Comparison of ENCODE assay signal across 10 cellular contexts in genomic region chr5:170268153-170268689, GRCh38. TPM values are rescaled to one million over a fixed set of nuclear protein-coding genes. Genes with fewer than 3 reads are reported as not detected.
DNase-seq lines count a peak whose midpoint lies in the region; ATAC-seq and TF ChIP-seq lines count a peak whose summit lies in the region.
"Had no signal": no experiment of that assay in that cellular context is flagged by ENCODE, and none has a peak within 500 bp of the region (broad histone marks: within the 10 kb centered on the region; RNA-seq: fewer than 3 reads in every experiment).

No MANE protein-coding gene starts in this region.

- H4K20me1 ChIP-seq in IMR-90 (ENCODE audit: insufficient read depth, low read length): no peaks in the 10 kb centered on the region
- H4K20me1 ChIP-seq in neural cell (ENCODE audit: insufficient read depth): no peaks in the 10 kb centered on the region

- no peak overlapping the region for H4K5ac ChIP-seq in IMR-90 (ENCODE audit: low read depth, low read length)

- H3K36me3 ChIP-seq in BE2C (no peaks in the 10 kb centered on the region), IMR-90 (ENCODE audit: control insufficient read depth, insufficient read depth, low read length) (no peaks in the 10 kb centered on the region), ascending aorta (no peaks in the 10 kb centered on the region), neural cell (ENCODE audit: insufficient read depth, low read length) (no peaks in the 10 kb centered on the region)

- no peak for ATAC-seq in IMR-90 (ENCODE audit: low read depth)
- ATAC-seq in GM21526 (IDR thresholded peaks at IDR 0.05; ENCODE audit: low FRiP score, unreplicated experiment): no peak
- no peak for ATAC-seq in HG03159 (IDR thresholded peaks at IDR 0.05; ENCODE audit: unreplicated experiment)

- no peak overlapping the region for H3K27ac ChIP-seq in IMR-90 (ENCODE audit: insufficient read depth, low read length)
- peak overlapping the region; percentile 27 to 34 for H3K27ac ChIP-seq in ascending aorta
- no peak overlapping the region for H3K27ac ChIP-seq in neural cell (ENCODE audit: low read length)

- peaks cover 36% of the 10 kb centered on the region for H3K27me3 ChIP-seq in BE2C
- peaks cover 3% of the 10 kb centered on the region for H3K27me3 ChIP-seq in IMR-90 (ENCODE audit: control insufficient read depth, insufficient read depth, low read length)
- H3K27me3 ChIP-seq in ascending aorta: no peaks in the 10 kb centered on the region
- H3K27me3 ChIP-seq in neural cell (ENCODE audit: insufficient read depth, low read depth, low read length): no peaks in the 10 kb centered on the region
- H3K27me3 ChIP-seq: body of pancreas had no signal

- no peak for TF ChIP-seq EP300 in neural cell (conservative IDR thresholded peaks at IDR 0.05; ENCODE audit: poor library complexity, severe bottlenecking)

- TF ChIP-seq CTCF in BE2C (IDR thresholded peaks at IDR 0.05; ENCODE audit: low read depth, low read length): no peak
- no peak for TF ChIP-seq CTCF in IMR-90 (conservative IDR thresholded peaks at IDR 0.05; ENCODE audit: low read depth, low read length)
- TF ChIP-seq CTCF in ascending aorta (IDR thresholded peaks at IDR 0.05): no peak
- TF ChIP-seq CTCF in neural cell (IDR thresholded peaks at IDR 0.05; ENCODE audit: poor library complexity, severe bottlenecking): peak; percentile 4

- H3F3A ChIP-seq in neural cell (ENCODE audit: insufficient read depth, low read length, poor library complexity, severe bottlenecking): no peaks in the 10 kb centered on the region

- H3K9ac ChIP-seq in IMR-90 (ENCODE audit: low read depth, low read length) (no peak overlapping the region), neural cell (ENCODE audit: low read length) (no peak overlapping the region)

- H2BK20ac ChIP-seq in IMR-90 (ENCODE audit: low read depth, low read length): no peak overlapping the region

- in situ Hi-C loops in IMR-90 (cut with MboI; ENCODE audit: low sequenced_read_pairs): no loop called here

- no peak overlapping the region for H3K18ac ChIP-seq in IMR-90 (ENCODE audit: low read depth, low read length)

- no peak overlapping the region for H4K8ac ChIP-seq in IMR-90 (ENCODE audit: low read depth in 2 of 2, low read length in 2 of 2)

- TF ChIP-seq RAD21 in IMR-90 (IDR thresholded peaks at IDR 0.05; ENCODE audit: low read length) (no peak), neural cell (conservative IDR thresholded peaks at IDR 0.05) (no peak)

- no peaks in the 10 kb centered on the region for H3K79me2 ChIP-seq in neural cell (replicated peaks; ENCODE audit: insufficient read depth, low read length)

- no peak for TF ChIP-seq POLR2A in IMR-90 (IDR thresholded peaks at IDR 0.05; ENCODE audit: low read depth, low read length)

- H2BK15ac ChIP-seq in IMR-90 (ENCODE audit: low read depth, low read length): no peak overlapping the region

- dilution Hi-C loops in IMR-90 (cut with HindIII; ENCODE audit: low sequenced_read_pairs, unreplicated experiment): no loop called here

- no TSS peak for BruUV-seq in IMR-90 (replicated peaks; lab: Mats Ljungman, UMichigan)

- no peaks in the 10 kb centered on the region for H3K9me2 ChIP-seq in neural cell (ENCODE audit: insufficient read depth, low read length)

- POLR2A ChIA-PET in IMR-90 (lab: Charles Lee; ENCODE audit: unreplicated experiment): no interaction called here

- H3K4ac ChIP-seq in IMR-90 (ENCODE audit: low read depth, low read length): no peak overlapping the region

- intact Hi-C loops in IMR-90 (cut with micrococcal nuclease): loop anchor here (1.0 to 10.0 kb wide), 2 partner anchors 151 to 357 kb away; no protein-coding TSS in a partner anchor
- intact Hi-C loops in ascending aorta (cut with DNase I): loop anchor here (1.0 to 10.0 kb wide), 6 partner anchors 39 to 367 kb away; partner anchors contain the start of gene KCNMB1

- DNase-seq in BE2C (no peak), IMR-90 (no peak), ascending aorta (ENCODE audit: low spot score in 2 of 2) (no peak), retina (no peak), DMS 273 treated with DMSO at 0.1 percent for 48 hours (lab: John Stamatoyannopoulos, UW) (no peak)
- DNase-seq: DMS79 had no signal

- H3K9me3 ChIP-seq in BE2C: no peaks in the 10 kb centered on the region
- no peaks in the 10 kb centered on the region for H3K9me3 ChIP-seq in IMR-90 (ENCODE audit: control insufficient read depth, insufficient read depth, low read length)
- no peaks in the 10 kb centered on the region for H3K9me3 ChIP-seq in ascending aorta
- H3K9me3 ChIP-seq in neural cell (ENCODE audit: low read length): no peaks in the 10 kb centered on the region
- H3K9me3 ChIP-seq: body of pancreas had no signal

- no peak overlapping the region; the same call in 1 of the 2 replicates for H3K4me2 ChIP-seq in IMR-90 (ENCODE audit: low read depth, low read length)
- H3K4me2 ChIP-seq in neural cell (ENCODE audit: low read length): no peak overlapping the region

- H2AFZ ChIP-seq in IMR-90 (replicated peaks; ENCODE audit: low read length, poor library complexity): peak overlapping the region; percentile 18
- H2AFZ ChIP-seq in neural cell (ENCODE audit: low read depth, low read length): no peak overlapping the region

- H2AK5ac ChIP-seq in IMR-90 (ENCODE audit: low read depth, low read length): no peak overlapping the region

- H3K4me1 ChIP-seq in BE2C: no peaks in the 10 kb centered on the region
- no peaks in the 10 kb centered on the region for H3K4me1 ChIP-seq in IMR-90 (ENCODE audit: control insufficient read depth, insufficient read depth, low read length)
- H3K4me1 ChIP-seq in ascending aorta: peaks cover 0 to 6% of the 10 kb centered on the region in 2 donors

- H4K91ac ChIP-seq in IMR-90 (ENCODE audit: insufficient read depth, low read depth, low read length): no peak overlapping the region

- WGBS in IMR-90 (ENCODE audit: extremely low coverage in 2 of 2, insufficient read length in 1 of 2), 2 experiments: no CpG with 5 or more reads among the region's 15 CpGs

- no peak overlapping the region for H2BK5ac ChIP-seq in IMR-90 (ENCODE audit: low read depth, low read length, poor library complexity, severe bottlenecking)

- H2AK9ac ChIP-seq in IMR-90 (replicated peaks; ENCODE audit: low read depth, low read length, poor library complexity): no peak overlapping the region

- H3K56ac ChIP-seq in IMR-90 (ENCODE audit: extremely low read depth, insufficient read depth, low read length): no peak overlapping the region

- H3K14ac ChIP-seq in IMR-90 (replicated peaks; ENCODE audit: low read depth, low read length): no peak overlapping the region

- H3K4me3 ChIP-seq in BE2C (ENCODE audit: low read depth, low read length) (peak overlapping the region; percentile 17), IMR-90 (ENCODE audit: insufficient read depth, low read depth, low read length) (no peak overlapping the region), ascending aorta (peak overlapping the region; percentile 39 to 55), neural cell (ENCODE audit: low read length) (no peak overlapping the region)
- H3K4me3 ChIP-seq: body of pancreas had no signal

- H3K23ac ChIP-seq in IMR-90 (ENCODE audit: low read depth, low read length): no peak overlapping the region

- no peak overlapping the region for H2BK120ac ChIP-seq in IMR-90 (ENCODE audit: low read depth, low read length)

- H3K9me1 ChIP-seq in IMR-90 (ENCODE audit: insufficient read depth, low read length): no peaks in the 10 kb centered on the region

- CTCF ChIA-PET in IMR-90 (lab: Yijun Ruan, JAX): no interaction called here

- H3K79me1 ChIP-seq in IMR-90 (ENCODE audit: low read depth in 1 of 2, low read length in 2 of 2): no peaks in the 10 kb centered on the region

TF ChIP-seq in IMR-90, 13 proteins besides CTCF, POLR2A, EP300 and RAD21:
- no peak for TF ChIP-seq FOS (IDR thresholded peaks at IDR 0.05; ENCODE audit: low read depth, low read length)

TF ChIP-seq in neural cell, 6 proteins besides CTCF, POLR2A, EP300 and RAD21 (continues in another document):
- no peak for TF ChIP-seq POLR2AphosphoS5 (IDR thresholded peaks at IDR 0.05)
- TF ChIP-seq EZH2 (IDR thresholded peaks at IDR 0.05; ENCODE audit: borderline replicate concordance, insufficient read depth, low read length, poor library complexity, severe bottlenecking): no peak
- no peak for TF ChIP-seq TAF1 (IDR thresholded peaks at IDR 0.05; ENCODE audit: low read depth)

RNA-seq across cellular contexts. Expression of gene LCP2, which starts 29.4 kb away (rescaled TPM):
- polyA plus RNA-seq in BE2C (2012; ENCODE audit: insufficient read depth, insufficient read length, low read depth): not detected
- total RNA-seq in IMR-90 (2012; rRNA removed) (not detected in 2 replicates), ascending aorta (9.3 TPM)
- polyA plus RNA-seq in IMR-90 (2012; rRNA removed) (not detected in 2 replicates), neural cell (not detected in 2 replicates)
- polyA plus RNA-seq in IMR-90 (2012; cell fraction: cytosol; rRNA removed): not detected in 2 replicates
- polyA plus RNA-seq in IMR-90 (2012; cell fraction: nucleus; rRNA removed; ENCODE audit: low replicate concordance): not detected in 2 replicates
- polyA minus RNA-seq in neural cell: not detected in 2 replicates

RNA-seq across cellular contexts. Expression of gene C5orf58, which starts 35.4 kb away (rescaled TPM):
- polyA plus RNA-seq in BE2C (2012; ENCODE audit: insufficient read depth, insufficient read length, low read depth): not detected
- total RNA-seq in IMR-90 (2012; rRNA removed) (not detected in 2 replicates), ascending aorta (not detected)
- polyA plus RNA-seq in IMR-90 (2012; rRNA removed) (not detected in 2 replicates), neural cell (not detected in 2 replicates)
- not detected in 2 replicates for polyA plus RNA-seq in IMR-90 (2012; cell fraction: cytosol; rRNA removed)
- not detected in 2 replicates for polyA plus RNA-seq in IMR-90 (2012; cell fraction: nucleus; rRNA removed; ENCODE audit: low replicate concordance)
- polyA minus RNA-seq in neural cell: not detected in 2 replicates
- total RNA-seq: body of pancreas had no signal

Comparison
In these comparisons a context has a peak if more than half of its experiments do, and no peak if none do; other contexts are left out.
1. H3K4me3 ChIP-seq: peak in BE2C (single experiment) and ascending aorta (2 of 2); none in IMR-90 (single experiment) and neural cell (single experiment).
2. H3K27ac ChIP-seq: peak in ascending aorta (2 of 2); none in IMR-90 (single experiment) and neural cell (single experiment).
3. RNA of gene LCP2, which starts 29.4 kb away (total RNA-seq): 9.3 TPM in ascending aorta (single experiment); not detected in IMR-90; every median in the first group is over 10 times any median in the second.